1 cellular context compared by ENCODE assay signal in genomic region chr9:69153707-69154521, GRCh38.
A peak's percentile ranks its signal among the peaks of the same experiment; 100 is the strongest.
TF ChIP-seq lines count a peak whose summit lies in the region.

No MANE protein-coding gene starts in this region.

TF ChIP-seq in HepG2, 621 proteins besides CTCF, POLR2A, EP300 and RAD21 (continued from another document and continues in another):
- TF ChIP-seq ZFP91 (CRISPR knock-in tag; IDR thresholded peaks at IDR 0.05; ENCODE audit: borderline replicate concordance), result no peak
- TF ChIP-seq ZNF652 (CRISPR knock-in tag; IDR thresholded peaks at IDR 0.05; ENCODE audit: borderline replicate concordance, low read depth), result no peak; the same call in 1 of the 2 replicates
- no peak for TF ChIP-seq ZNF256 (CRISPR knock-in tag; conservative IDR thresholded peaks at IDR 0.05)
- peak; percentile 55 for TF ChIP-seq ZFP36 (IDR thresholded peaks at IDR 0.05; ENCODE audit: borderline replicate concordance, low read depth, low read length, partially characterized antibody)
- no peak; the same call in 1 of the 2 replicates for TF ChIP-seq NFIC (IDR thresholded peaks at IDR 0.05; ENCODE audit: low read length)
- TF ChIP-seq FLYWCH1 (CRISPR knock-in tag; IDR thresholded peaks at IDR 0.05), result no peak
- TF ChIP-seq GLI4 (CRISPR knock-in tag; IDR thresholded peaks at IDR 0.05; ENCODE audit: borderline replicate concordance), result no peak
- peak; percentile 82 for TF ChIP-seq FOXA3 (CRISPR knock-in tag; IDR thresholded peaks at IDR 0.05)
- TF ChIP-seq NR2F1 (CRISPR knock-in tag; IDR thresholded peaks at IDR 0.05), result no peak
- no peak for TF ChIP-seq ZNF563 (CRISPR knock-in tag; IDR thresholded peaks at IDR 0.05)
- TF ChIP-seq IRX3 (CRISPR knock-in tag; IDR thresholded peaks at IDR 0.05; ENCODE audit: borderline replicate concordance, low read depth), result no peak
- TF ChIP-seq EEA1 (CRISPR knock-in tag; IDR thresholded peaks at IDR 0.05; ENCODE audit: borderline replicate concordance), result no peak
- TF ChIP-seq LRRFIP1 (CRISPR knock-in tag; conservative IDR thresholded peaks at IDR 0.05), result no peak
- no peak for TF ChIP-seq EZH2 (conservative IDR thresholded peaks at IDR 0.05; ENCODE audit: low read depth, low read length)
- no peak for TF ChIP-seq TAF15 (IDR thresholded peaks at IDR 0.05; ENCODE audit: low read depth, low read length, poor library complexity, severe bottlenecking)
- 0 out of 2 replicates have a peak, but pooled peaks have one; percentile 59 for TF ChIP-seq ZNF264 (CRISPR knock-in tag; IDR thresholded peaks at IDR 0.05)
- no peak for TF ChIP-seq BRF2 (CRISPR knock-in tag; IDR thresholded peaks at IDR 0.05)
- TF ChIP-seq ZNF687 (CRISPR knock-in tag; IDR thresholded peaks at IDR 0.05), result no peak
- TF ChIP-seq CCDC6 (CRISPR knock-in tag; IDR thresholded peaks at IDR 0.05), result no peak
- no peak for TF ChIP-seq SP4 (CRISPR knock-in tag; IDR thresholded peaks at IDR 0.05)
- TF ChIP-seq BHLHE40 (IDR thresholded peaks at IDR 0.05; ENCODE audit: low read length), result no peak
- no peak for TF ChIP-seq NR0B2 (CRISPR knock-in tag; IDR thresholded peaks at IDR 0.05)
- peak; percentile 34; the same call in 1 of the 2 replicates for TF ChIP-seq JUN (CRISPR knock-in tag; IDR thresholded peaks at IDR 0.05)
- TF ChIP-seq SMAD9 (CRISPR knock-in tag; IDR thresholded peaks at IDR 0.05), result no peak
- TF ChIP-seq SP2 (CRISPR knock-in tag; IDR thresholded peaks at IDR 0.05), result no peak
- TF ChIP-seq ZNF644 (CRISPR knock-in tag; IDR thresholded peaks at IDR 0.05; ENCODE audit: low read depth), result peak; percentile 41; the same call in 1 of the 2 replicates
- no peak for TF ChIP-seq ZBTB40 (IDR thresholded peaks at IDR 0.05)
- no peak for TF ChIP-seq ZBTB40 (CRISPR knock-in tag; IDR thresholded peaks at IDR 0.05)
- TF ChIP-seq ATF6 (CRISPR knock-in tag; conservative IDR thresholded peaks at IDR 0.05), result no peak
- 0 out of 2 replicates have a peak, but pooled peaks have one; percentile 22 for TF ChIP-seq ZBTB25 (CRISPR knock-in tag; IDR thresholded peaks at IDR 0.05)
- TF ChIP-seq KMT2B (CRISPR knock-in tag; IDR thresholded peaks at IDR 0.05), result no peak; the same call in 1 of the 2 replicates
- no peak for TF ChIP-seq PAWR (CRISPR knock-in tag; IDR thresholded peaks at IDR 0.05; ENCODE audit: borderline replicate concordance)
- no peak for TF ChIP-seq TIGD3 (CRISPR knock-in tag; IDR thresholded peaks at IDR 0.05; ENCODE audit: borderline replicate concordance)
- TF ChIP-seq CENPT (CRISPR knock-in tag; IDR thresholded peaks at IDR 0.05; ENCODE audit: low read depth), result no peak
- no peak for TF ChIP-seq ZNF446 (CRISPR knock-in tag; IDR thresholded peaks at IDR 0.05)
